Comparison of ENCODE assay signal across 9 cellular contexts in the genomic region with DNA sequence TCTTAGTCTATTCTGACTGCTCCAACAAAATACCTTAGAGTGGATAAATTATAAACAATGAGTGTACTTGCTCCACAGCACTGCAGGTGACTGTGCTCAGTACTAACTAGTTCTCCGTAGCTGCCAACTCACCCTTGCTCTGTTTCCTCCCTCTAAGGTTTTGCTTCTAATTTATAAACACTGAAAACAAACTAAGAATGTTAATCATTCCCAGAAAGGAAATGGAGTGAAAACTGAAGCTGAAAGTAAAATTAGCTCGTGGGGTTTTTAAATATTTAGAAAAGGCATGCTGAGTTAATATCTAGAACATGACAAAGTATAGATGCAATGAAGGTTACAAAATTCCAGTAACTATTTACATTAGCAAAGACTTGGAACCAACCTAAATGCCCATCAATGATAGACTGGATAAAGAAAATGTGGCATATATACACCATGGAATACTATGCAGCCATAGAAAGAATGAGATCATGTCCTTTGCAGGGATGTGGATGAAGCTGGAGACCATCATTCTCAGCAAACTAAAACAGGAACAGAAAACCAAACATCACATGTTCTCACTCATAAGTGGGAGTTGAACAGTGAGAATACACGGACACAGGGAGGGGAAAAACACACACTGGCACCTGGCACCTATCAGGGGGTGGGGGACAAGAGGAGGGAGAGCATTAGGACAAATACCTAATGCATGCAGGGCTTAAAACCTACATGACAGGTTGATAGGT. TPM values are rescaled to one million over a fixed set of nuclear protein-coding genes. Genes with fewer than 3 reads are reported as not detected.
A peak's percentile ranks its signal among the peaks of the same experiment; 100 is the strongest.
DNase-seq lines count a peak whose midpoint lies in the region; ATAC-seq and TF ChIP-seq lines count a peak whose summit lies in the region.
"Not testable (repeated sequence)": the region's sequence is repeated elsewhere in the genome, so short reads cannot be mapped to it uniquely, and the experiment has no call there.
"Had no signal": no experiment of that assay in that cellular context is flagged by ENCODE, and none has a peak within 500 bp of the region (broad histone marks: within the 10 kb centered on the region; RNA-seq: fewer than 3 reads in every experiment).

No MANE protein-coding gene starts in this region.

- peak; percentile 32 for ATAC-seq in CD4-positive, alpha-beta T cell (ENCODE audit: poor library complexity)
- peak; percentile 83 for ATAC-seq in GM18868 (IDR thresholded peaks at IDR 0.05; ENCODE audit: unreplicated experiment)
- peak; percentile 81 for ATAC-seq in GM21367 (IDR thresholded peaks at IDR 0.05; ENCODE audit: unreplicated experiment)
- peak; percentile 85 for ATAC-seq in HG02798 (IDR thresholded peaks at IDR 0.05; ENCODE audit: poor library complexity, unreplicated experiment)
- ATAC-seq in HG03175 (IDR thresholded peaks at IDR 0.05; ENCODE audit: unreplicated experiment): peak; percentile 95
- peak; percentile 87 to 93 for ATAC-seq in natural killer cell treated with Interleukin-12 subunit alpha and Interleukin-12 subunit beta and Interleukin-15 and Interleukin-18, amount 100 ng/mL, for 72 hours

- H3K27me3 Mint-ChIP-seq in CD4-positive, alpha-beta T cell; T-helper 1 cell treated with Interleukin-12 subunit alpha and Interleukin-12 subunit beta and Interleukin-4 antibody, amounts not matched to agents 30 μg/mL and 1 μg/mL, for 36 hours (ENCODE audit: low read depth); activated naive CD4-positive, alpha-beta T cell treated with anti-CD3 and anti-CD28 coated beads for 36 hours (ENCODE audit: low read depth); natural killer cell treated with Interleukin-12 subunit alpha and Interleukin-12 subunit beta and Interleukin-15 and Interleukin-18, amount 100 ng/mL, for 72 hours: not testable (repeated sequence)

- H3K9me3 ChIP-seq in CD4-positive, alpha-beta T cell (ENCODE audit: control insufficient read depth, low read length): not testable (repeated sequence)

- not testable (repeated sequence) for H3K4me3 Mint-ChIP-seq in CD4-positive, alpha-beta T cell
- H3K4me3 Mint-ChIP-seq in T-helper 1 cell treated with Interleukin-12 subunit alpha and Interleukin-12 subunit beta and Interleukin-4 antibody, amounts not matched to agents 30 μg/mL and 1 μg/mL, for 36 hours: peak overlapping the region; percentile 38
- peak overlapping the region; percentile 5 for H3K4me3 Mint-ChIP-seq in activated naive CD4-positive, alpha-beta T cell treated with anti-CD3 and anti-CD28 coated beads for 36 hours
- H3K4me3 Mint-ChIP-seq in natural killer cell treated with Interleukin-12 subunit alpha and Interleukin-12 subunit beta and Interleukin-15 and Interleukin-18, amount 100 ng/mL, for 72 hours: peak overlapping the region; percentile 78

- not testable (repeated sequence) for H3K27ac ChIP-seq in CD4-positive, alpha-beta T cell (ENCODE audit: low read depth, low read length)

- CTCF ChIA-PET in CD4-positive, alpha-beta T cell (lab: Charles Lee): interaction anchor here (0.9 to 1.0 kb wide), 2 partner anchors 9 to 23 kb away, joined by 3 read pairs; no protein-coding TSS in a partner anchor
- CTCF ChIA-PET in activated naive CD4-positive, alpha-beta T cell treated with anti-CD3 and anti-CD28 coated beads for 36 hours (lab: Charles Lee): interaction anchor here (0.8 to 2.2 kb wide), 10 partner anchors 11 to 258 kb away, joined by 3 to 14 read pairs (median 4); a partner anchor contains a TSS

- H3K27me3 ChIP-seq in CD4-positive, alpha-beta T cell (ENCODE audit: control insufficient read depth, insufficient read depth, low read length): not testable (repeated sequence)

- H3K36me3 Mint-ChIP-seq in CD4-positive, alpha-beta T cell (ENCODE audit: low read depth); activated naive CD4-positive, alpha-beta T cell treated with anti-CD3 and anti-CD28 coated beads for 36 hours (ENCODE audit: low read depth); natural killer cell treated with Interleukin-12 subunit alpha and Interleukin-12 subunit beta and Interleukin-15 and Interleukin-18, amount 100 ng/mL, for 72 hours: not testable (repeated sequence)
- peaks cover 19% of the 10 kb centered on the region for H3K36me3 Mint-ChIP-seq in T-helper 1 cell treated with Interleukin-12 subunit alpha and Interleukin-12 subunit beta and Interleukin-4 antibody, amounts not matched to agents 30 μg/mL and 1 μg/mL, for 36 hours (ENCODE audit: low read depth)

- not testable (repeated sequence) for DNase-seq in CD4-positive, alpha-beta T cell; natural killer cell treated with Interleukin-12 subunit alpha and Interleukin-12 subunit beta and Interleukin-15 and Interleukin-18, amount 100 ng/mL, for 72 hours (ENCODE audit: low spot score)
- peak; percentile 75 for DNase-seq in activated naive CD4-positive, alpha-beta T cell treated with anti-CD3 and anti-CD28 coated beads for 36 hours

- H3K4me1 Mint-ChIP-seq in CD4-positive, alpha-beta T cell (ENCODE audit: low read depth): peaks cover 34% of the 10 kb centered on the region
- H3K4me1 Mint-ChIP-seq in T-helper 1 cell treated with Interleukin-12 subunit alpha and Interleukin-12 subunit beta and Interleukin-4 antibody, amounts not matched to agents 30 μg/mL and 1 μg/mL, for 36 hours (ENCODE audit: low read depth): peaks cover 50% of the 10 kb centered on the region
- H3K4me1 Mint-ChIP-seq in activated naive CD4-positive, alpha-beta T cell treated with anti-CD3 and anti-CD28 coated beads for 36 hours (ENCODE audit: low read depth): peaks cover 47% of the 10 kb centered on the region
- peaks cover 38 to 50% of the 10 kb centered on the region in 2 donors for H3K4me1 Mint-ChIP-seq in natural killer cell treated with Interleukin-12 subunit alpha and Interleukin-12 subunit beta and Interleukin-15 and Interleukin-18, amount 100 ng/mL, for 72 hours (ENCODE audit: low read depth in 2 of 2)

- H3K27ac Mint-ChIP-seq in CD4-positive, alpha-beta T cell: not testable (repeated sequence)
- H3K27ac Mint-ChIP-seq in T-helper 1 cell treated with Interleukin-12 subunit alpha and Interleukin-12 subunit beta and Interleukin-4 antibody, amounts not matched to agents 30 μg/mL and 1 μg/mL, for 36 hours: peak overlapping the region; percentile 68
- peak overlapping the region; percentile 47 for H3K27ac Mint-ChIP-seq in activated naive CD4-positive, alpha-beta T cell treated with anti-CD3 and anti-CD28 coated beads for 36 hours
- peak overlapping the region; percentile 85 to 96 for H3K27ac Mint-ChIP-seq in natural killer cell treated with Interleukin-12 subunit alpha and Interleukin-12 subunit beta and Interleukin-15 and Interleukin-18, amount 100 ng/mL, for 72 hours

- not testable (repeated sequence) for TF ChIP-seq CTCF in CD4-positive, alpha-beta T cell (IDR thresholded peaks at IDR 0.05)

- POLR2A ChIA-PET in CD4-positive, alpha-beta T cell (lab: Charles Lee): interaction anchor here (0.5 to 1.4 kb wide), 6 partner anchors 10 to 105 kb away, joined by 3 to 5 read pairs (median 4); a partner anchor contains a TSS

- intact Hi-C loops in CD4-positive, alpha-beta T cell (cut with DNase I, micrococcal nuclease): loop anchor here in 1 of 2 experiments (5.0 kb wide), 1 partner anchor 57 kb away; no protein-coding TSS in a partner anchor
- intact Hi-C loops in activated naive CD4-positive, alpha-beta T cell treated with anti-CD3 and anti-CD28 coated beads for 36 hours (cut with micrococcal nuclease): loop anchor here (1.0 to 5.0 kb wide), 11 partner anchors 10 to 422 kb away; a partner anchor contains a TSS

- not testable (repeated sequence) for H3K9me3 Mint-ChIP-seq in CD4-positive, alpha-beta T cell; T-helper 1 cell treated with Interleukin-12 subunit alpha and Interleukin-12 subunit beta and Interleukin-4 antibody, amounts not matched to agents 30 μg/mL and 1 μg/mL, for 36 hours; activated naive CD4-positive, alpha-beta T cell treated with anti-CD3 and anti-CD28 coated beads for 36 hours; natural killer cell treated with Interleukin-12 subunit alpha and Interleukin-12 subunit beta and Interleukin-15 and Interleukin-18, amount 100 ng/mL, for 72 hours

RNA-seq across cellular contexts. Expression of a gene that starts 27.2 kb away (rescaled TPM):
- 10 to 100 TPM; 51.4 to 52.9 TPM for total RNA-seq in CD4-positive, alpha-beta T cell
- 10 to 100 TPM; 84.3 to 85.5 TPM for total RNA-seq in activated naive CD4-positive, alpha-beta T cell treated with anti-CD3 and anti-CD28 coated beads for 36 hours
- 100 to 1,000 TPM; 305 to 573 TPM for total RNA-seq in natural killer cell treated with Interleukin-12 subunit alpha and Interleukin-12 subunit beta and Interleukin-15 and Interleukin-18, amount 100 ng/mL, for 72 hours
- total RNA-seq: A172 had no signal

Comparison
In these comparisons a context has a peak if more than half of its experiments do, and no peak if none do; other contexts are left out.
1. ATAC-seq: peak in every context shown above with its lines; median percentile 95 in HG03175; 90 in natural killer cell treated with Interleukin-12 subunit alpha and Interleukin-12 subunit beta and Interleukin-15 and Interleukin-18, amount 100 ng/mL, for 72 hours; 85 in HG02798; 83 in GM18868; 81 in GM21367; 32 in CD4-positive, alpha-beta T cell.